Comparison of ENCODE assay signal across 1 cellular context in genomic region chr7:93578762-93579161, GRCh38.
TF ChIP-seq lines count a peak whose summit lies in the region.

No MANE protein-coding gene starts in this region.

TF ChIP-seq in K562, 482 proteins besides CTCF, POLR2A, EP300 and RAD21 (continued from another document):
- no peak for TF ChIP-seq ZNF280B (CRISPR knock-in tag; IDR thresholded peaks at IDR 0.05)
- no peak for TF ChIP-seq CBFB (CRISPR knock-in tag; IDR thresholded peaks at IDR 0.05)
- TF ChIP-seq SMARCA5 (IDR thresholded peaks at IDR 0.05): no peak
- no peak for TF ChIP-seq STAT5A (IDR thresholded peaks at IDR 0.05; ENCODE audit: borderline replicate concordance, low read length)
- TF ChIP-seq ATF3 (IDR thresholded peaks at IDR 0.05): no peak
- no peak for TF ChIP-seq ATF3 (CRISPR knock-in tag; conservative IDR thresholded peaks at IDR 0.05)
- no peak for TF ChIP-seq ZZZ3 (IDR thresholded peaks at IDR 0.05)
